1 cellular context compared by ENCODE assay signal in the genomic region with DNA sequence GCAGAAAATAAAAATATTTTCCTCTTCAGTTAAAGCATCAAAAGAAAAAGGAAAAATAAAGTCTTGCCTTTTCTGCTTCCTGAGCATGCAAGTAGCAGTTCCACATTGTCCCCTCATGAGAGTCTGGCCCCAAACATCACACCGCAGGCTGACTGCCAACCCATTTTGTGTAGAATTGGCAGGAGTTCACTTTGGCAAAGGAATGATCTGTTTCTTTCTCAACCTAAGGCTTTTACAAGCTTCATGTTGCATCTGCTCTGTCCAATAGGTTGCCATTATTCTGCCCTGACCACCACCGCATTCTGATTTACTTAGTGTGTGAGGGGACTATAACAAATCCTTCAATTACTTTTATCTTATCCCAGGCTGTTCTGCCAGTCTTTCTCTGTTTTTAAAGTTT.
TF ChIP-seq lines count a peak whose summit lies in the region.

No MANE protein-coding gene starts in this region.

TF ChIP-seq in GM23338, 12 proteins besides CTCF, POLR2A, EP300 and RAD21 (continued from another document):
- no peak for TF ChIP-seq EZH2phosphoT487 (IDR thresholded peaks at IDR 0.05; ENCODE audit: unreplicated experiment)
